8 cellular contexts compared by ENCODE assay signal in genomic region chr2:152335016-152335850, GRCh38. TPM values are rescaled to one million over a fixed set of nuclear protein-coding genes. Genes with fewer than 3 reads are reported as not detected.
A peak's percentile ranks its signal among the peaks of the same experiment; 100 is the strongest.
DNase-seq lines count a peak whose midpoint lies in the region; ATAC-seq and TF ChIP-seq lines count a peak whose summit lies in the region.

FMNL2 (plus strand) TSS chr2:152335174.

- peak within 1 kb of the TSS; percentile 83 for H3K4me3 ChIP-seq in fibroblast of villous mesenchyme (ENCODE audit: low read depth, low read length)

- ATAC-seq in GM19468 (IDR thresholded peaks at IDR 0.05; ENCODE audit: extremely low read depth, unreplicated experiment) (peak; percentile 80), HG03575 (IDR thresholded peaks at IDR 0.05; ENCODE audit: extremely low read depth, insufficient number of reproducible peaks, low FRiP score, unreplicated experiment) (peak; percentile 64)
- ATAC-seq in naive thymus-derived CD8-positive, alpha-beta T cell: peak; percentile 67 to 79

- H3K27ac ChIP-seq in substantia nigra (ENCODE audit: low read depth, low read length, poor library complexity, severe bottlenecking): peak within 1 kb of the TSS; percentile 90

- intact Hi-C loops in activated T-helper 1 cell treated with anti-CD3 and anti-CD28 coated beads, Interleukin-12 subunit alpha, Interleukin-12 subunit beta, Interleukin-2, Interleukin-4 antibody, amounts not matched to agents 30 ng/mL and 10 ng/mL and 1 ng/mL, durations not matched to agents 14 hours and 24 hours and 36 hours (cut with micrococcal nuclease): loop anchor here (1.0 to 10.0 kb wide), 10 partner anchors 72 to 382 kb away; partner anchors contain the start of genes CACNB4 and PRPF40A

- H3K4me3 Mint-ChIP-seq in activated T-helper 1 cell treated with anti-CD3 and anti-CD28 coated beads, Interleukin-12 subunit alpha, Interleukin-12 subunit beta, Interleukin-2, Interleukin-4 antibody, amounts not matched to agents 30 ng/mL and 10 ng/mL and 1 ng/mL, durations not matched to agents 14 hours and 24 hours and 36 hours: peak within 1 kb of the TSS; percentile 85
- H3K4me3 Mint-ChIP-seq in naive thymus-derived CD8-positive, alpha-beta T cell: peak within 1 kb of the TSS; percentile 72 to 91 (median 83)

- H3K9me3 Mint-ChIP-seq in activated T-helper 1 cell treated with anti-CD3 and anti-CD28 coated beads, Interleukin-12 subunit alpha, Interleukin-12 subunit beta, Interleukin-2, Interleukin-4 antibody, amounts not matched to agents 30 ng/mL and 10 ng/mL and 1 ng/mL, durations not matched to agents 14 hours and 24 hours and 36 hours: no peaks in the 10 kb centered on the region
- H3K9me3 Mint-ChIP-seq in naive thymus-derived CD8-positive, alpha-beta T cell: no peaks in the 10 kb centered on the region

- no peaks in the 10 kb centered on the region for H3K36me3 Mint-ChIP-seq in activated T-helper 1 cell treated with anti-CD3 and anti-CD28 coated beads, Interleukin-12 subunit alpha, Interleukin-12 subunit beta, Interleukin-2, Interleukin-4 antibody, amounts not matched to agents 30 ng/mL and 10 ng/mL and 1 ng/mL, durations not matched to agents 14 hours and 24 hours and 36 hours (ENCODE audit: low read depth)
- no peaks in the 10 kb centered on the region for H3K36me3 Mint-ChIP-seq in naive thymus-derived CD8-positive, alpha-beta T cell

- H3K27me3 Mint-ChIP-seq in activated T-helper 1 cell treated with anti-CD3 and anti-CD28 coated beads, Interleukin-12 subunit alpha, Interleukin-12 subunit beta, Interleukin-2, Interleukin-4 antibody, amounts not matched to agents 30 ng/mL and 10 ng/mL and 1 ng/mL, durations not matched to agents 14 hours and 24 hours and 36 hours (ENCODE audit: insufficient read depth): peaks cover 48% of the 10 kb centered on the region
- peaks cover 21 to 63% (median 42%) of the 10 kb centered on the region in 5 donors for H3K27me3 Mint-ChIP-seq in naive thymus-derived CD8-positive, alpha-beta T cell

- POLR2A ChIA-PET in naive thymus-derived CD8-positive, alpha-beta T cell (lab: Charles Lee): no interaction called here

- peaks cover 27% of the 10 kb centered on the region for H3K4me1 Mint-ChIP-seq in activated T-helper 1 cell treated with anti-CD3 and anti-CD28 coated beads, Interleukin-12 subunit alpha, Interleukin-12 subunit beta, Interleukin-2, Interleukin-4 antibody, amounts not matched to agents 30 ng/mL and 10 ng/mL and 1 ng/mL, durations not matched to agents 14 hours and 24 hours and 36 hours (ENCODE audit: low read depth)
- peaks cover 5 to 19% (median 12%) of the 10 kb centered on the region in 4 donors for H3K4me1 Mint-ChIP-seq in naive thymus-derived CD8-positive, alpha-beta T cell

- H3K27ac Mint-ChIP-seq in activated T-helper 1 cell treated with anti-CD3 and anti-CD28 coated beads, Interleukin-12 subunit alpha, Interleukin-12 subunit beta, Interleukin-2, Interleukin-4 antibody, amounts not matched to agents 30 ng/mL and 10 ng/mL and 1 ng/mL, durations not matched to agents 14 hours and 24 hours and 36 hours: peak within 1 kb of the TSS; percentile 56
- H3K27ac Mint-ChIP-seq in naive thymus-derived CD8-positive, alpha-beta T cell: peak within 1 kb of the TSS in 1 of 10 donors; percentile 17

- peak; percentile 79 for DNase-seq in DMS 273 treated with DMSO at 0.1 percent for 48 hours (lab: John Stamatoyannopoulos, UW)
- DNase-seq in NOMO-1 treated with DMSO at 0.1 percent for 48 hours (lab: John Stamatoyannopoulos, UW; ENCODE audit: unreplicated experiment): peak; percentile 62
- peak; percentile 54 for DNase-seq in activated T-helper 1 cell treated with anti-CD3 and anti-CD28 coated beads, Interleukin-12 subunit alpha, Interleukin-12 subunit beta, Interleukin-2, Interleukin-4 antibody, amounts not matched to agents 30 ng/mL and 10 ng/mL and 1 ng/mL, durations not matched to agents 14 hours and 24 hours and 36 hours (ENCODE audit: low spot score)
- DNase-seq in fibroblast of villous mesenchyme (ENCODE audit: low read depth): peak; percentile 76
- DNase-seq in naive thymus-derived CD8-positive, alpha-beta T cell: peak in 7 of 10 donors; percentile 2 to 29 (median 21)
- DNase-seq in substantia nigra (lab: John Stamatoyannopoulos, UW): peak; percentile 44 to 94 (median 85)

- peak; percentile 6 for TF ChIP-seq CTCF in fibroblast of villous mesenchyme (IDR thresholded peaks at IDR 0.05; ENCODE audit: insufficient read depth, low read depth, low read length)

RNA-seq across cellular contexts. Expression of gene FMNL2, which starts in this region (rescaled TPM):
- total RNA-seq in activated T-helper 1 cell treated with anti-CD3 and anti-CD28 coated beads, Interleukin-12 subunit alpha, Interleukin-12 subunit beta, Interleukin-2, Interleukin-4 antibody, amounts not matched to agents 30 ng/mL and 10 ng/mL and 1 ng/mL, durations not matched to agents 14 hours and 24 hours and 36 hours: 14.8 and 16.1 TPM in 2 replicates
- 17.3 and 20.0 TPM in 2 replicates for total RNA-seq in fibroblast of villous mesenchyme
- total RNA-seq in naive thymus-derived CD8-positive, alpha-beta T cell: under 1 TPM; 0.77 to 0.78 TPM
- under 1 TPM; 0.05 to 0.14 (median 0.14) TPM for polyA plus RNA-seq in naive thymus-derived CD8-positive, alpha-beta T cell

Comparison
In these comparisons a context has a peak if more than half of its experiments do, and no peak if none do; other contexts are left out.
1. Peak in every context shown above with its lines: DNase-seq, ATAC-seq, H3K4me3 ChIP-seq and H3K27ac ChIP-seq.
2. Peak in DNase-seq and ATAC-seq in naive thymus-derived CD8-positive, alpha-beta T cell; RNA of the gene not detected or under 1 TPM.
3. DNase-seq: peak in every context shown above with its lines; median percentile 85 in substantia nigra; 79 in DMS 273 treated with DMSO at 0.1 percent for 48 hours; 76 in fibroblast of villous mesenchyme; 62 in NOMO-1 treated with DMSO at 0.1 percent for 48 hours; 54 in activated T-helper 1 cell treated with anti-CD3 and anti-CD28 coated beads, Interleukin-12 subunit alpha, Interleukin-12 subunit beta, Interleukin-2, Interleukin-4 antibody, amounts not matched to agents 30 ng/mL and 10 ng/mL and 1 ng/mL, durations not matched to agents 14 hours and 24 hours and 36 hours; 21 in naive thymus-derived CD8-positive, alpha-beta T cell.